17 cellular contexts compared by ENCODE assay signal in the genomic region with DNA sequence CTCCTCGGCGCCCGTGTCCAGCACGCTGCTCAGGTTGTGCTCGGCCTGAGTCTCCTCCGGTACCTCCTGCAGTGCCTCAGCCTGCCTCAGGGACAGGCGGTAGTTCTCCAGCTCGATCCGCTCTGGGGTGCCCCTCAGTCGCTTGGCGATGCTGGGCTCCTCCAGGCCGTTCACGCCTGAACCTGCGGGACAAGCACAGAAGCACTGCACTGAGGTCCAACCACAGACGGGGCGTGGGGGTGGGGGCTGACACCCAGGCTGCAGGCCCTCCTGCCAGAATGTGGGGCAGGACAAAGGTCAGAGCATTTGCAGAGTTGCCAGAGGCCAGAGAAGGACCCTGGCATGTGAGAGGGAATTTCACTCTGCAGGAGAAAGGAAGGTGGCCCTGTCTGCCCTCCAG.
A peak's percentile ranks its signal among the peaks of the same experiment; 100 is the strongest.
DNase-seq lines count a peak whose midpoint lies in the region; ATAC-seq and TF ChIP-seq lines count a peak whose summit lies in the region.
"Had no signal": no experiment of that assay in that cellular context is flagged by ENCODE, and none has a peak within 500 bp of the region (broad histone marks: within the 10 kb centered on the region; RNA-seq: fewer than 3 reads in every experiment).

No MANE protein-coding gene starts in this region.

- no TSS peak for BruUV-seq in Caco-2 (replicated peaks; lab: Mats Ljungman, UMichigan)

- H3K27me3 ChIP-seq in BLaER1 treated with 17β-estradiol and CSF1 and Interleukin-3, amounts not matched to agents 10 nM and 100 nM, result no peaks in the 10 kb centered on the region
- H3K27me3 ChIP-seq in Caco-2 (replicated peaks; ENCODE audit: control insufficient read depth, insufficient read depth, low read length), result no peaks in the 10 kb centered on the region
- no peaks in the 10 kb centered on the region for H3K27me3 ChIP-seq in gastroesophageal sphincter
- no peaks in the 10 kb centered on the region for H3K27me3 ChIP-seq in rectal smooth muscle tissue (ENCODE audit: control insufficient read depth, insufficient read depth, low read length)
- H3K27me3 ChIP-seq: ascending aorta had no signal

- no peaks in the 10 kb centered on the region for H3K9me3 Mint-ChIP-seq in Caco-2 (ENCODE audit: unreplicated experiment)
- H3K9me3 Mint-ChIP-seq: activated naive CD4-positive, alpha-beta T cell treated with anti-CD3 and anti-CD28 coated beads for 36 hours had no signal

- no peaks in the 10 kb centered on the region for H3K27me3 Mint-ChIP-seq in Caco-2 (ENCODE audit: insufficient read depth, unreplicated experiment)

- DNase-seq in Caco-2 (peak; percentile 51 to 53), retina (no peak)
- DNase-seq: DMS79 treated with DMSO at 0.1 percent for 48 hours; effector CD4-positive, alpha-beta T cell; NCI-H1417; NCI-H524 treated with DMSO at 0.1 percent for 48 hours; SW 1271 had no signal

- TF ChIP-seq EP300 in gastroesophageal sphincter (IDR thresholded peaks at IDR 0.05), result no peak

- H4K20me1 ChIP-seq in BLaER1 treated with 17β-estradiol and CSF1 and Interleukin-3, amounts not matched to agents 10 nM and 100 nM, result peaks cover 0 to 21% (median 4%) of the 10 kb centered on the region in 11 experiments; a peak in 6 of 22 replicates

- CTCF ChIA-PET in Caco-2 (lab: Charles Lee), result no interaction called here

- peak overlapping the region; percentile 73 to 93 (median 89) for H3K4me2 ChIP-seq in BLaER1 treated with 17β-estradiol and CSF1 and Interleukin-3, amounts not matched to agents 10 nM and 100 nM

- peak overlapping the region in 9 of 11 experiments; percentile 50 to 80 (median 72); a peak in 18 of 22 replicates for H3K27ac ChIP-seq in BLaER1 treated with 17β-estradiol and CSF1 and Interleukin-3, amounts not matched to agents 10 nM and 100 nM
- peak overlapping the region; percentile 1 to 91 (median 83) for H3K27ac ChIP-seq in gastroesophageal sphincter
- peak overlapping the region; percentile 73 for H3K27ac ChIP-seq in rectal smooth muscle tissue (ENCODE audit: low read depth, low read length)
- H3K27ac ChIP-seq: ascending aorta, thoracic aorta had no signal

- no peaks in the 10 kb centered on the region for H3K9me3 ChIP-seq in BLaER1 treated with 17β-estradiol and CSF1 and Interleukin-3, amounts not matched to agents 10 nM and 100 nM (replicated peaks in 1 of 11)
- H3K9me3 ChIP-seq in Caco-2 (no peaks in the 10 kb centered on the region), gastroesophageal sphincter (no peaks in the 10 kb centered on the region)
- H3K9me3 ChIP-seq: ascending aorta, thoracic aorta had no signal

- no peak overlapping the region for H3K27ac Mint-ChIP-seq in Caco-2 (ENCODE audit: unreplicated experiment)

- intact Hi-C loops in Caco-2 (cut with micrococcal nuclease; ENCODE audit: unreplicated experiment), result loop anchor here (1.0 kb wide), 1 partner anchor 12 kb away; no protein-coding TSS in a partner anchor

- no peaks in the 10 kb centered on the region for H3K4me1 Mint-ChIP-seq in Caco-2 (ENCODE audit: low read depth, unreplicated experiment)

- H3K4me3 ChIP-seq in BLaER1 treated with 17β-estradiol and CSF1 and Interleukin-3, amounts not matched to agents 10 nM and 100 nM, result peak overlapping the region in 7 of 10 experiments; percentile 4 to 46 (median 31); a peak in 7 of 20 replicates
- no peak overlapping the region for H3K4me3 ChIP-seq in Caco-2 (ENCODE audit: low read depth, low read length)
- no peak overlapping the region for H3K4me3 ChIP-seq in gastroesophageal sphincter
- no peak overlapping the region for H3K4me3 ChIP-seq in rectal smooth muscle tissue (ENCODE audit: low read length)
- H3K4me3 ChIP-seq: ascending aorta, thoracic aorta had no signal

- H3K4me3 Mint-ChIP-seq in Caco-2 (ENCODE audit: unreplicated experiment), result no peak overlapping the region
- H3K4me3 Mint-ChIP-seq: activated naive CD4-positive, alpha-beta T cell treated with anti-CD3 and anti-CD28 coated beads for 36 hours had no signal

- H3K36me3 Mint-ChIP-seq in Caco-2 (ENCODE audit: insufficient read depth, unreplicated experiment), result peaks cover 38% of the 10 kb centered on the region

- 100% methylated on average over 1 to 2 of the region's 16 CpGs for WGBS in gastroesophageal sphincter (ENCODE audit: low coverage in 1 of 2), 2 donors

- POLR2A ChIA-PET in Caco-2 (lab: Charles Lee), result no interaction called here

- ATAC-seq in gastroesophageal sphincter, result no peak
- no peak for ATAC-seq in HG03571 (IDR thresholded peaks at IDR 0.05; ENCODE audit: unreplicated experiment)
- no peak for ATAC-seq in GM19397 (IDR thresholded peaks at IDR 0.05; ENCODE audit: unreplicated experiment)
- no peak for ATAC-seq in HG02642 (IDR thresholded peaks at IDR 0.05; ENCODE audit: poor library complexity, unreplicated experiment)
- ATAC-seq: HCT116 had no signal

- peak overlapping the region; percentile 41 to 74 (median 56); a peak in 20 of 22 replicates for H3K9ac ChIP-seq in BLaER1 treated with 17β-estradiol and CSF1 and Interleukin-3, amounts not matched to agents 10 nM and 100 nM
- H3K9ac ChIP-seq in rectal smooth muscle tissue (ENCODE audit: low read length), result peak overlapping the region; percentile 33

- TF ChIP-seq CTCF in Caco-2 (IDR thresholded peaks at IDR 0.05; ENCODE audit: insufficient read depth in 1 of 2, low read depth in 1 of 2, low read length in 1 of 2, severe bottlenecking in 1 of 2, unreplicated experiment in 1 of 2) (no peak), gastroesophageal sphincter (IDR thresholded peaks at IDR 0.05) (no peak)

- H3K4me1 ChIP-seq in BLaER1 treated with 17β-estradiol and CSF1 and Interleukin-3, amounts not matched to agents 10 nM and 100 nM, result peaks cover 12 to 69% (median 47%) of the 10 kb centered on the region in 10 experiments
- H3K4me1 ChIP-seq in Caco-2, result peaks cover 7% of the 10 kb centered on the region
- H3K4me1 ChIP-seq in gastroesophageal sphincter, result peaks cover 3 to 66% (median 25%) of the 10 kb centered on the region in 3 donors
- peaks cover 36% of the 10 kb centered on the region for H3K4me1 ChIP-seq in rectal smooth muscle tissue (ENCODE audit: control insufficient read depth, insufficient read depth, low read length)

- TF ChIP-seq POLR2A in gastroesophageal sphincter (IDR thresholded peaks at IDR 0.05), result no peak

- peaks cover 9 to 45% (median 35%) of the 10 kb centered on the region in 11 experiments; a peak in 20 of 22 replicates for H3K36me3 ChIP-seq in BLaER1 treated with 17β-estradiol and CSF1 and Interleukin-3, amounts not matched to agents 10 nM and 100 nM
- H3K36me3 ChIP-seq in Caco-2 (ENCODE audit: control insufficient read depth, insufficient read depth, low read length), result no peaks in the 10 kb centered on the region
- peaks cover 0 to 52% of the 10 kb centered on the region in 2 donors for H3K36me3 ChIP-seq in gastroesophageal sphincter
- H3K36me3 ChIP-seq in rectal smooth muscle tissue (ENCODE audit: control insufficient read depth, insufficient read depth, low read length), result peaks cover 19% of the 10 kb centered on the region

Comparison
In these comparisons a context has a peak if more than half of its experiments do, and no peak if none do; other contexts are left out.
1. H3K4me3 ChIP-seq: peak in BLaER1 treated with 17β-estradiol and CSF1 and Interleukin-3, amounts not matched to agents 10 nM and 100 nM (7 of 10); none in Caco-2 (single experiment), gastroesophageal sphincter (0 of 2) and rectal smooth muscle tissue (single experiment).
2. Peak in every context shown above with its lines, with median percentiles within 50 percentile points of each other: H3K27ac ChIP-seq.